ENCODE assay signal across 14 cellular contexts in the genomic region with DNA sequence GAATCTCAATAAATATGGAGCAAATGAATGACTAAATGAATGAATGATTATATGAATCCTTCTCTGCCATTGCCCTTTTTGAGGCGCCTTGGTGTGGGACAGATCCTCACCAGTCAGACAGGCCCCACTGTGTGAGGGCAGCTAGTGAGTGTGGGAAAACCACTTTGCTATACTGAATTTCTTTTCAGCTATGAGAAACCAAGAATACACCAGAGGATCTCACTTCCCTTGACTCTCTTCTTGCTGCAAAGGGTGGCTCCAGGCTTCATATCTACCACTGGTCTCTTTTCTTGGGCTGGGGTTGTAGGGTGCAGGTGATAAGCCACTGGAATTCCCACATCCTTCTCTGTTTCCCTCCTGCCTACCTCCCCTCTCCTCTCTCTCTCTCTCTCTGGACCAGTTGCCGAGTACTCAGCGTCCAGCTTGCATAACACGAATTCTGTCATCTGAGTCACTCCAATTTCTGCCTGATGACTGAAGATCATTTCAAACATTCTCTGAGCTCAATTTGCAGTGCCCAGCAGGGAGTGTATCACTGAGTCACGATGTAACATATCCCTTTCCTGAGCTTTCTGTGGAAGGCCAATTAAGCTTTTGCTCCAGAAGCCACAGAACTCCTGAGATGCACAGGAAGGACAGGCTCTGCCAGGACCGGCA.
DNase-seq lines count a peak whose midpoint lies in the region; ATAC-seq, FAIRE-seq and TF ChIP-seq lines count a peak whose summit lies in the region.
"Had no signal": no experiment of that assay in that cellular context is flagged by ENCODE, and none has a peak within 500 bp of the region (broad histone marks: within the 10 kb centered on the region; RNA-seq: fewer than 3 reads in every experiment).

No MANE protein-coding gene starts in this region.

- WGBS in esophagus squamous epithelium, 2 donors, result 54 to 60% methylated on average over 6 of the region's 6 CpGs

- H3K27me3 ChIP-seq in RWPE2 (ENCODE audit: insufficient read depth, poor library complexity, severe bottlenecking), result no peaks in the 10 kb centered on the region
- H3K27me3 ChIP-seq in esophagus squamous epithelium, result no peaks in the 10 kb centered on the region

- H3K4me1 ChIP-seq in RWPE2 (ENCODE audit: insufficient read depth, poor library complexity, severe bottlenecking), result peaks cover 24% of the 10 kb centered on the region
- peaks cover 0 to 24% (median 0%) of the 10 kb centered on the region in 3 donors for H3K4me1 ChIP-seq in esophagus squamous epithelium

- TF ChIP-seq POLR2A in esophagus squamous epithelium (IDR thresholded peaks at IDR 0.05), result no peak

- TF ChIP-seq CTCF in RWPE2 (IDR thresholded peaks at IDR 0.05; ENCODE audit: poor library complexity, severe bottlenecking) (no peak), esophagus squamous epithelium (IDR thresholded peaks at IDR 0.05) (no peak)

- H3K4me3 ChIP-seq in RWPE2 (ENCODE audit: severe bottlenecking) (no peak overlapping the region), esophagus squamous epithelium (no peak overlapping the region)

- ATAC-seq in GM19351 (IDR thresholded peaks at IDR 0.05; ENCODE audit: unreplicated experiment) (peak; percentile 54), RWPE2 (ENCODE audit: low read depth) (peak; percentile 91), GM19397 (IDR thresholded peaks at IDR 0.05; ENCODE audit: unreplicated experiment) (no peak)
- ATAC-seq: natural killer cell treated with Interleukin-12 subunit alpha and Interleukin-12 subunit beta and Interleukin-15 and Interleukin-18, amount 100 ng/mL, for 72 hours had no signal

- DNase-seq in RWPE2 (ENCODE audit: low spot score), result no peak
- DNase-seq in fibroblast of peridontal ligament (ENCODE audit: extremely low read depth), result peak; percentile 88
- peak; percentile 39 for DNase-seq in smooth muscle cell of the brain vasculature (ENCODE audit: low read depth, low spot score)
- DNase-seq in esophagus squamous epithelium (lab: John Stamatoyannopoulos, UW), result no peak
- no peak for DNase-seq in GM19239 (ENCODE audit: insufficient read length, low spot score)
- DNase-seq: activated CD4-positive, alpha-beta T cell treated with anti-CD3 and anti-CD28 coated beads, Interleukin-2, amount 50 U/mL, for 4 hours; activated naive CD8-positive, alpha-beta T cell treated with anti-CD3 and anti-CD28 coated beads for 36 hours; DMS 273 treated with DMSO at 0.1 percent for 48 hours had no signal

- no peak for FAIRE-seq in GM19239 (lab: Jason Lieb, UNC)
- FAIRE-seq: endometrium, keratinocyte had no signal

- no peaks in the 10 kb centered on the region for H3K36me3 ChIP-seq in RWPE2 (ENCODE audit: low read depth)
- no peaks in the 10 kb centered on the region for H3K36me3 ChIP-seq in esophagus squamous epithelium

- intact Hi-C loops in esophagus squamous epithelium (cut with DNase I), result no loop called here

- no peaks in the 10 kb centered on the region for H3K9me3 ChIP-seq in RWPE2 (ENCODE audit: severe bottlenecking)
- no peaks in the 10 kb centered on the region for H3K9me3 ChIP-seq in esophagus squamous epithelium

- peak overlapping the region; percentile 62 for H3K27ac ChIP-seq in RWPE2 (ENCODE audit: poor library complexity, severe bottlenecking)
- peak overlapping the region in 1 of 4 donors; percentile 44 for H3K27ac ChIP-seq in esophagus squamous epithelium
- H3K27ac ChIP-seq: KMS-11 had no signal

Comparison
In these comparisons a context has a peak if more than half of its experiments do, and no peak if none do; other contexts are left out.
1. DNase-seq: peak in fibroblast of peridontal ligament (single experiment) and smooth muscle cell of the brain vasculature (single experiment); none in RWPE2 (single experiment), esophagus squamous epithelium (single experiment) and GM19239 (single experiment).